Comparison of ENCODE assay signal across 25 cellular contexts in genomic region chr22:39923689-39924088, GRCh38. TPM values are rescaled to one million over a fixed set of nuclear protein-coding genes. Genes with fewer than 3 reads are reported as not detected.
"Had no signal": no experiment of that assay in that cellular context is flagged by ENCODE, and none has a peak within 500 bp of the region (broad histone marks: within the 10 kb centered on the region; RNA-seq: fewer than 3 reads in every experiment).

No MANE protein-coding gene starts in this region.

- H3K27ac ChIP-seq: brain microvascular endothelial cell, esophagus squamous epithelium, left ventricle myocardium inferior, tibial nerve, vagina had no signal

- ATAC-seq: activated CD8-positive, alpha-beta T cell treated with anti-CD3 and anti-CD28 coated beads, Interleukin-2, amount 10 ng/mL, durations not matched to agents 7 days and 5 days; stimulated activated naive B cell treated with anti-CD40 and anti-IgM and Interleukin-4, amounts not matched to agents 10 μg/mL and 1 μg/mL and 100 μg/mL, for 72 hours had no signal

- H3K36me3 Mint-ChIP-seq: stimulated activated naive B cell treated with anti-CD40 and anti-IgM and Interleukin-4, amounts not matched to agents 10 μg/mL and 1 μg/mL and 100 μg/mL, for 72 hours had no signal

- H3K4me3 ChIP-seq: esophagus squamous epithelium, left ventricle myocardium inferior, tibial nerve, vagina had no signal

- H3K9me3 Mint-ChIP-seq: activated naive CD8-positive, alpha-beta T cell treated with anti-CD3 and anti-CD28 coated beads for 36 hours; nephron; stimulated activated naive B cell treated with anti-CD40 and anti-IgM and Interleukin-4, amounts not matched to agents 10 μg/mL and 1 μg/mL and 100 μg/mL, for 72 hours had no signal

- H3K4me1 ChIP-seq: left ventricle myocardium inferior, vagina had no signal

- H3K4me3 Mint-ChIP-seq: activated CD8-positive, alpha-beta T cell treated with anti-CD3 and anti-CD28 coated beads, Interleukin-2, amount 10 ng/mL, durations not matched to agents 7 days and 5 days; nephron; stimulated activated naive B cell treated with anti-CD40 and anti-IgM and Interleukin-4, amounts not matched to agents 10 μg/mL and 1 μg/mL and 100 μg/mL, for 72 hours had no signal

- H3K36me3 ChIP-seq: brain microvascular endothelial cell, esophagus squamous epithelium, left ventricle myocardium inferior, tibial nerve, vagina had no signal

- H3K27me3 ChIP-seq: vagina had no signal

- H3K27ac Mint-ChIP-seq: activated naive CD8-positive, alpha-beta T cell treated with anti-CD3 and anti-CD28 coated beads for 36 hours; nephron; stimulated activated naive B cell treated with anti-CD40 and anti-IgM and Interleukin-4, amounts not matched to agents 10 μg/mL and 1 μg/mL and 100 μg/mL, for 72 hours had no signal

- H3K9me3 ChIP-seq: esophagus squamous epithelium, left ventricle myocardium inferior, tibial nerve, vagina had no signal

- H3K27me3 Mint-ChIP-seq: activated naive CD8-positive, alpha-beta T cell treated with anti-CD3 and anti-CD28 coated beads for 36 hours; stimulated activated naive B cell treated with anti-CD40 and anti-IgM and Interleukin-4, amounts not matched to agents 10 μg/mL and 1 μg/mL and 100 μg/mL, for 72 hours had no signal

- DNase-seq: activated CD4-positive, CD25-positive, alpha-beta regulatory T cell treated with anti-CD3 and anti-CD28 coated beads, Interleukin-2, amount 50 U/mL, for 72 hours; activated CD8-positive, alpha-beta memory T cell treated with anti-CD3 and anti-CD28 coated beads, Interleukin-2, amount 50 U/mL, for 4 hours; activated CD8-positive, alpha-beta T cell treated with anti-CD3 and anti-CD28 coated beads, Interleukin-2, amount 10 ng/mL, durations not matched to agents 7 days and 5 days; activated naive CD8-positive, alpha-beta T cell treated with anti-CD3 and anti-CD28 coated beads for 36 hours; brain microvascular endothelial cell; cortex of kidney; effector CD4-positive, alpha-beta T cell; esophagus squamous epithelium; hippocampal formation; kidney; left ventricle myocardium inferior; nucleus accumbens; stimulated activated CD4-positive, alpha-beta T cell treated with anti-CD3 and anti-CD28 coated beads, Interleukin-15, amount 100 ng/mL, for 24 hours; stimulated activated CD4-positive, alpha-beta T cell treated with anti-CD3 and anti-CD28 coated beads, Interleukin-4, amount 100 ng/mL, for 1 hour; stimulated activated naive B cell treated with anti-CD40 and anti-IgM and Interleukin-4, amounts not matched to agents 10 μg/mL and 1 μg/mL and 100 μg/mL, for 72 hours; T1000 had no signal

RNA-seq across cellular contexts. Expression of gene GRAP2, which starts 22.8 kb away (rescaled TPM):
- total RNA-seq: endothelial cell of umbilical vein, glomerular endothelial cell had no signal

RNA-seq across cellular contexts. Expression of gene ENTHD1, which starts 30.1 kb away (rescaled TPM):
- total RNA-seq: endothelial cell of umbilical vein, esophagus squamous epithelium, fibroblast of villous mesenchyme, glomerular endothelial cell, kidney, left ventricle myocardium inferior, posterior vena cava, skeletal muscle tissue, vagina had no signal
- polyA plus RNA-seq: endothelial cell of umbilical vein had no signal

RNA-seq across cellular contexts. Expression of gene TMA7B, which starts 36.5 kb away (rescaled TPM):
- total RNA-seq: endothelial cell of umbilical vein, esophagus squamous epithelium, fibroblast of villous mesenchyme, glomerular endothelial cell, left ventricle myocardium inferior, subcutaneous adipose tissue, tibial nerve had no signal
- polyA plus RNA-seq: endothelial cell of umbilical vein had no signal
